ENCODE assay signal across 17 cellular contexts in genomic region chr2:26723475-26723874, GRCh38. TPM values are rescaled to one million over a fixed set of nuclear protein-coding genes. Genes with fewer than 3 reads are reported as not detected.
A peak's percentile ranks its signal among the peaks of the same experiment; 100 is the strongest.
DNase-seq lines count a peak whose midpoint lies in the region; ATAC-seq, FAIRE-seq and TF ChIP-seq lines count a peak whose summit lies in the region.
"Had no signal": no experiment of that assay in that cellular context is flagged by ENCODE, and none has a peak within 500 bp of the region (broad histone marks: within the 10 kb centered on the region; RNA-seq: fewer than 3 reads in every experiment).

No MANE protein-coding gene starts in this region.

- TF ChIP-seq CTCF in heart right ventricle (IDR thresholded peaks at IDR 0.05) (no peak), esophagus squamous epithelium (IDR thresholded peaks at IDR 0.05) (no peak), pancreas (IDR thresholded peaks at IDR 0.05) (no peak), upper lobe of right lung (IDR thresholded peaks at IDR 0.05) (no peak)

- DNase-seq in heart right ventricle (no peak), Right ventricle myocardium inferior (ENCODE audit: missing footprints) (no peak), esophagus squamous epithelium (lab: John Stamatoyannopoulos, UW) (no peak), pancreas (no peak), upper lobe of right lung (no peak), DMS79 treated with DMSO at 0.1 percent for 48 hours (lab: John Stamatoyannopoulos, UW) (no peak), middle frontal gyrus (ENCODE audit: extremely low spot score, low spot score) (no peak)
- DNase-seq: CD4-positive, alpha-beta T cell; DND-41; islet precursor cell; NCI-H1417 treated with DMSO at 0.1 percent for 48 hours; WERI-Rb-1 had no signal

- H3K9me3 ChIP-seq in heart right ventricle (no peaks in the 10 kb centered on the region), esophagus squamous epithelium (no peaks in the 10 kb centered on the region), pancreas (no peaks in the 10 kb centered on the region), upper lobe of right lung (no peaks in the 10 kb centered on the region)
- H3K9me3 ChIP-seq: prostate gland had no signal

- WGBS in heart right ventricle, 2 donors: 90 to 91% methylated on average over 3 of the region's 3 CpGs
- WGBS in esophagus squamous epithelium, 2 donors: 80 to 85% methylated on average over 1 to 3 of the region's 3 CpGs
- WGBS in pancreas, 2 donors: 76% methylated on average over 3 of the region's 3 CpGs

- H3K27me3 ChIP-seq in heart right ventricle (peaks cover 0 to 16% (median 8%) of the 10 kb centered on the region in 7 donors), esophagus squamous epithelium (peaks cover 0 to 19% (median 0%) of the 10 kb centered on the region in 4 donors), pancreas (no peaks in the 10 kb centered on the region), upper lobe of right lung (no peaks in the 10 kb centered on the region)

- no peak for TF ChIP-seq POLR2A in esophagus squamous epithelium (IDR thresholded peaks at IDR 0.05)

- no peak overlapping the region for H3K4me3 ChIP-seq in heart right ventricle
- no peak overlapping the region for H3K4me3 ChIP-seq in esophagus squamous epithelium
- H3K4me3 ChIP-seq in pancreas: no peak overlapping the region
- no peak overlapping the region for H3K4me3 ChIP-seq in upper lobe of right lung
- H3K4me3 ChIP-seq: prostate gland had no signal

- intact Hi-C loops in heart right ventricle (cut with DNase I): no loop called here
- intact Hi-C loops in Right ventricle myocardium inferior (cut with DNase I): no loop called here
- intact Hi-C loops in esophagus squamous epithelium (cut with DNase I): no loop called here
- intact Hi-C loops in pancreas (cut with DNase I): no loop called here
- intact Hi-C loops in upper lobe of right lung (cut with DNase I): no loop called here

- FAIRE-seq in pancreas (lab: Jason Lieb, UNC): no peak
- FAIRE-seq: A204.1 had no signal

- no peak for ATAC-seq in heart right ventricle
- ATAC-seq in Right ventricle myocardium inferior: no peak
- no peak for ATAC-seq in pancreas
- no peak for ATAC-seq in upper lobe of right lung
- ATAC-seq in GM21786 (IDR thresholded peaks at IDR 0.05; ENCODE audit: unreplicated experiment): no peak
- ATAC-seq: activated T-helper 17 cell treated with anti-CD3 and anti-CD28 coated beads, Interleukin-2, amount 50 U/mL, for 72 hours had no signal

- peaks cover 20 to 50% (median 38%) of the 10 kb centered on the region in 9 donors for H3K4me1 ChIP-seq in heart right ventricle
- peaks cover 13 to 64% (median 39%) of the 10 kb centered on the region in 3 donors for H3K4me1 ChIP-seq in esophagus squamous epithelium
- H3K4me1 ChIP-seq in pancreas: peaks cover 56 to 65% (median 58%) of the 10 kb centered on the region in 3 donors
- peaks cover 47% of the 10 kb centered on the region for H3K4me1 ChIP-seq in upper lobe of right lung

- H3K36me3 ChIP-seq in heart right ventricle (no peaks in the 10 kb centered on the region), esophagus squamous epithelium (no peaks in the 10 kb centered on the region), pancreas (peaks cover 0 to 6% (median 0%) of the 10 kb centered on the region in 3 donors), upper lobe of right lung (no peaks in the 10 kb centered on the region)
- H3K36me3 ChIP-seq: prostate gland had no signal

- H3K27ac ChIP-seq in heart right ventricle (peak overlapping the region in 9 of 10 donors; percentile 30 to 85 (median 67)), esophagus squamous epithelium (peak overlapping the region in 3 of 4 donors; percentile 49 to 82 (median 71)), pancreas (peak overlapping the region; percentile 53 to 95 (median 84)), upper lobe of right lung (peak overlapping the region; percentile 58)

RNA-seq across cellular contexts. Expression of gene KCNK3, which starts 31.0 kb away (rescaled TPM):
- total RNA-seq in heart right ventricle (1 to 10 TPM in 4 of 10 donors, under 1 TPM in 6; 0.19 to 6.8 (median 0.69) TPM), Right ventricle myocardium inferior (4.5 TPM), esophagus squamous epithelium (1 to 10 TPM in 1 of 4 donors, under 1 TPM in 3; 0.66 to 1.6 (median 0.84) TPM), pancreas (10 to 100 TPM; 23.6 to 46.4 (median 31.4) TPM), upper lobe of right lung (25.4 TPM)
- polyA plus RNA-seq in heart right ventricle (1 to 10 TPM; 1.2 to 3.3 TPM), pancreas (1 to 10 TPM; 7.5 to 9.0 TPM)
- total RNA-seq: activated T-helper 17 cell treated with anti-CD3 and anti-CD28 coated beads, Interleukin-2, amount 50 U/mL, for 72 hours; CD4-positive, alpha-beta T cell; LHCN-M2 had no signal

RNA-seq across cellular contexts. Expression of gene SLC35F6, which starts 40.6 kb away (rescaled TPM):
- total RNA-seq in heart right ventricle (10 to 100 TPM; 17.1 to 36.2 (median 23.0) TPM), Right ventricle myocardium inferior (20.3 TPM), esophagus squamous epithelium (10 to 100 TPM; 39.6 to 61.4 (median 48.0) TPM), pancreas (10 to 100 TPM; 10.1 to 21.9 (median 12.1) TPM), upper lobe of right lung (42.2 TPM)
- polyA plus RNA-seq in heart right ventricle (10 to 100 TPM; 13.2 to 17.2 TPM), pancreas (1 to 10 TPM; 9.3 to 9.9 TPM)
